ENCODE assay signal across 8 cellular contexts in genomic region chr17:18224428-18225120, GRCh38. TPM values are rescaled to one million over a fixed set of nuclear protein-coding genes. Genes with fewer than 3 reads are reported as not detected.
A peak's percentile ranks its signal among the peaks of the same experiment; 100 is the strongest.
DNase-seq lines count a peak whose midpoint lies in the region; ATAC-seq and TF ChIP-seq lines count a peak whose summit lies in the region.

No MANE protein-coding gene starts in this region.

- RAD21 ChIA-PET in HCT116 (lab: Charles Lee; ENCODE audit: low non-redundant PET in 1 of 2, low total read pairs in 2 of 2, uncharacterized antibody in 2 of 2, unreplicated experiment in 2 of 2) = no interaction called here

- peaks cover 4% of the 10 kb centered on the region for H3K36me3 Mint-ChIP-seq in activated B cell treated with CpG ODN at 0.5 μM for 24 hours (ENCODE audit: low read depth)

- BruUV-seq in HCT116 (replicated peaks; lab: Mats Ljungman, UMichigan) = no TSS peak

- POLR2A ChIA-PET in HCT116 (lab: Charles Lee) (no interaction called here), activated B cell treated with CpG ODN at 0.5 μM for 24 hours (lab: Charles Lee) (interaction anchor here (0.6 kb wide), 1 partner anchor 11 kb away, joined by 3 read pairs; no protein-coding TSS in a partner anchor)

- H3K4me1 Mint-ChIP-seq in activated B cell treated with CpG ODN at 0.5 μM for 24 hours = peaks cover 9% of the 10 kb centered on the region

- H3K9me3 Mint-ChIP-seq in activated B cell treated with CpG ODN at 0.5 μM for 24 hours = no peaks in the 10 kb centered on the region

- ATAC-seq in HCT116 (no peak), activated B cell treated with CpG ODN at 0.5 μM for 24 hours (ENCODE audit: low read depth) (no peak), left cardiac atrium (peak; percentile 29 to 45), HG03025 (IDR thresholded peaks at IDR 0.05; ENCODE audit: low FRiP score, unreplicated experiment) (no peak), GM19395 (IDR thresholded peaks at IDR 0.05; ENCODE audit: unreplicated experiment) (no peak)

- no peak for TF ChIP-seq CTCF in HCT116 (IDR thresholded peaks at IDR 0.05 in 2 of 3, conservative IDR thresholded peaks at IDR 0.05 in 1 of 3; ENCODE audit: borderline replicate concordance in 1 of 3, insufficient read depth in 1 of 3, low read depth in 2 of 3, low read length in 2 of 3)
- TF ChIP-seq CTCF in activated B cell treated with CpG ODN at 0.5 μM for 24 hours (IDR thresholded peaks at IDR 0.05) = no peak

- no peaks in the 10 kb centered on the region for H3K27me3 ChIP-seq in HCT116 (ENCODE audit: insufficient read depth, low read length)

- intact Hi-C loops in HCT116 (cut with micrococcal nuclease) = loop anchor here (2.0 kb wide), 1 partner anchor 36 kb away; the partner anchor contains the start of gene MIEF2
- intact Hi-C loops in activated B cell treated with CpG ODN at 0.5 μM for 24 hours (cut with micrococcal nuclease) = loop anchor here (1.0 to 5.0 kb wide), 4 partner anchors 36 to 558 kb away; partner anchors contain the start of genes ALKBH5, MIEF2, SMCR8 and TVP23B
- intact Hi-C loops in left cardiac atrium (cut with DNase I) = loop anchor here in 1 of 2 donors (10.0 kb wide), 1 partner anchor 90 kb away; the partner anchor contains the start of genes SMCR8 and TOP3A

- no peak for TF ChIP-seq POLR2A in HCT116 (IDR thresholded peaks at IDR 0.05; ENCODE audit: borderline replicate concordance, extremely low read depth, insufficient read depth, insufficient read length)

- H2AFZ ChIP-seq in HCT116 (ENCODE audit: low read depth, low read length, poor library complexity, severe bottlenecking) = peak overlapping the region; percentile 74

- DNase-seq in HCT116 (ENCODE audit: low read depth, low spot score) = no peak
- DNase-seq in activated B cell treated with CpG ODN at 0.5 μM for 24 hours = no peak
- DNase-seq in left cardiac atrium = peak; percentile 61
- no peak for DNase-seq in skeletal muscle cell (ENCODE audit: low read depth)
- no peak for DNase-seq in NCI-H128 (lab: John Stamatoyannopoulos, UW; ENCODE audit: unreplicated experiment)
- no peak for DNase-seq in AML-193 (lab: John Stamatoyannopoulos, UW)

- H3K9ac ChIP-seq in HCT116 (ENCODE audit: low read length) = peak overlapping the region; percentile 46

- CTCF ChIA-PET in HCT116 (lab: Charles Lee) (interaction anchor here (1.5 kb wide), 1 partner anchor 40 kb away, joined by 3 read pairs; the partner anchor contains the start of gene ALKBH5), activated B cell treated with CpG ODN at 0.5 μM for 24 hours (lab: Charles Lee) (no interaction called here)

- peaks cover 23 to 42% of the 10 kb centered on the region in 2 experiments for H3K4me1 ChIP-seq in HCT116 (ENCODE audit: control insufficient read depth in 1 of 2, insufficient read depth in 2 of 2, low read length in 2 of 2)

- H3K4me3 ChIP-seq in HCT116 (replicated peaks in 1 of 2; ENCODE audit: low read depth in 1 of 2, low read length in 2 of 2) (peak overlapping the region; percentile 37 to 46), skeletal muscle cell (ENCODE audit: low read depth, low read length) (peak overlapping the region; percentile 36)

- H3K9me2 ChIP-seq in HCT116 (ENCODE audit: insufficient read depth) = no peaks in the 10 kb centered on the region

- H3K9me3 ChIP-seq in HCT116 (ENCODE audit: control insufficient read depth in 1 of 2, insufficient read depth in 1 of 2, low read depth in 1 of 2, low read length in 2 of 2) = no peaks in the 10 kb centered on the region

- H3K4me3 Mint-ChIP-seq in activated B cell treated with CpG ODN at 0.5 μM for 24 hours = peak overlapping the region; percentile 38

- peak overlapping the region; percentile 12 for H3K27ac Mint-ChIP-seq in activated B cell treated with CpG ODN at 0.5 μM for 24 hours

- H3K27me3 Mint-ChIP-seq in activated B cell treated with CpG ODN at 0.5 μM for 24 hours = no peaks in the 10 kb centered on the region

- H3K4me2 ChIP-seq in HCT116 (ENCODE audit: low read length) = peak overlapping the region; percentile 81

- no peak for TF ChIP-seq RAD21 in HCT116 (IDR thresholded peaks at IDR 0.05; ENCODE audit: low read depth)

- H3K79me2 ChIP-seq in HCT116 (ENCODE audit: insufficient read depth, low read length) = peaks cover 17% of the 10 kb centered on the region

- H4K20me1 ChIP-seq in HCT116 (ENCODE audit: insufficient read depth) = no peaks in the 10 kb centered on the region

- H3K27ac ChIP-seq in HCT116 (ENCODE audit: low read depth, low read length) = 0 out of 2 replicates have a peak overlapping the region, but pooled peaks have one; percentile 10

- no peaks in the 10 kb centered on the region for H3K36me3 ChIP-seq in HCT116 (ENCODE audit: control insufficient read depth in 1 of 2, insufficient read depth in 2 of 2, low read length in 2 of 2)

TF ChIP-seq in HCT116, 20 proteins besides CTCF, POLR2A, EP300 and RAD21:
- TF ChIP-seq ZFX (IDR thresholded peaks at IDR 0.05) = peak; percentile 22; the same call in 1 of the 2 replicates
- no peak for TF ChIP-seq SP1 (IDR thresholded peaks at IDR 0.05; ENCODE audit: low read depth)

RNA-seq across cellular contexts. Expression of gene LLGL1, which starts 0.9 kb away (rescaled TPM):
- total RNA-seq in HCT116 (2021; ENCODE audit: unreplicated experiment) = 44.3 TPM
- 31.7 and 34.1 TPM in 2 replicates for polyA plus RNA-seq in HCT116 (2012)
- total RNA-seq in activated B cell treated with CpG ODN at 0.5 μM for 24 hours = 9.7 and 10.5 TPM in 2 replicates
- total RNA-seq in left cardiac atrium = 10 to 100 TPM; 10.9 to 11.0 TPM

RNA-seq across cellular contexts. Expression of gene FLII, which starts 34.0 kb away (rescaled TPM):
- total RNA-seq in HCT116 (2021; ENCODE audit: unreplicated experiment) = 264 TPM
- 312 and 354 TPM in 2 replicates for polyA plus RNA-seq in HCT116 (2012)
- total RNA-seq in activated B cell treated with CpG ODN at 0.5 μM for 24 hours = 291 and 301 TPM in 2 replicates
- total RNA-seq in left cardiac atrium = 100 to 1,000 TPM; 204 to 211 TPM

RNA-seq across cellular contexts. Expression of gene MIEF2, which starts 35.9 kb away (rescaled TPM):
- 9.3 TPM for total RNA-seq in HCT116 (2021; ENCODE audit: unreplicated experiment)
- polyA plus RNA-seq in HCT116 (2012) = 7.3 and 9.9 TPM in 2 replicates
- total RNA-seq in activated B cell treated with CpG ODN at 0.5 μM for 24 hours = 5.6 and 8.8 TPM in 2 replicates
- 10 to 100 TPM; 16.2 to 16.8 TPM for total RNA-seq in left cardiac atrium

RNA-seq across cellular contexts. Expression of gene ALKBH5, which starts 40.9 kb away (rescaled TPM):
- total RNA-seq in HCT116 (2021; ENCODE audit: unreplicated experiment) = 97.8 TPM
- 50.9 and 54.4 TPM in 2 replicates for polyA plus RNA-seq in HCT116 (2012)
- 72.8 and 74.6 TPM in 2 replicates for total RNA-seq in activated B cell treated with CpG ODN at 0.5 μM for 24 hours
- 100 to 1,000 TPM; 137 to 169 TPM for total RNA-seq in left cardiac atrium

Comparison
In these comparisons a context has a peak if more than half of its experiments do, and no peak if none do; other contexts are left out.
1. ATAC-seq: peak in left cardiac atrium (2 of 2); none in HCT116 (single experiment), activated B cell treated with CpG ODN at 0.5 μM for 24 hours (single experiment), HG03025 (single experiment) and GM19395 (single experiment).